ENCODE assay signal across 1 cellular context in genomic region chr9:91285729-91286353, GRCh38.
TF ChIP-seq lines count a peak whose summit lies in the region.

No MANE protein-coding gene starts in this region.

TF ChIP-seq in A549, 52 proteins besides CTCF, POLR2A, EP300 and RAD21 (continued from another document):
- TF ChIP-seq CHD4 (IDR thresholded peaks at IDR 0.05; ENCODE audit: borderline replicate concordance) (no peak), CBX2 (IDR thresholded peaks at IDR 0.05; ENCODE audit: borderline replicate concordance, low read depth) (no peak), HEYL (CRISPR knock-in tag; IDR thresholded peaks at IDR 0.05) (no peak), TP53 (CRISPR knock-in tag; IDR thresholded peaks at IDR 0.05) (no peak), ZFP36 (IDR thresholded peaks at IDR 0.05; ENCODE audit: borderline replicate concordance, partially characterized antibody) (no peak), HOXA7 (CRISPR knock-in tag; IDR thresholded peaks at IDR 0.05) (no peak), CHD2 (IDR thresholded peaks at IDR 0.05; ENCODE audit: low read length, partially characterized antibody) (no peak)
